Comparison of ENCODE assay signal across 11 cellular contexts in genomic region chr5:102596113-102596512, GRCh38.
A peak's percentile ranks its signal among the peaks of the same experiment; 100 is the strongest.
DNase-seq lines count a peak whose midpoint lies in the region; ATAC-seq and TF ChIP-seq lines count a peak whose summit lies in the region.
"Had no signal": no experiment of that assay in that cellular context is flagged by ENCODE, and none has a peak within 500 bp of the region (broad histone marks: within the 10 kb centered on the region; RNA-seq: fewer than 3 reads in every experiment).

No MANE protein-coding gene starts in this region.

- TF ChIP-seq CTCF in prostate gland (IDR thresholded peaks at IDR 0.05) (no peak), GM23338 (conservative IDR thresholded peaks at IDR 0.05; ENCODE audit: low read depth in 2 of 2) (no peak)

- H3F3A ChIP-seq in GM23338 (replicated peaks; ENCODE audit: low read depth) = no peaks in the 10 kb centered on the region

- no peak overlapping the region for H3K27ac ChIP-seq in prostate gland
- H3K27ac ChIP-seq in GM23338 (ENCODE audit: low read depth) = no peak overlapping the region
- H3K27ac ChIP-seq: GM23248 had no signal

- WGBS in prostate gland = 20% methylated on average over 3 of the region's 3 CpGs

- ATAC-seq in GM18909 (IDR thresholded peaks at IDR 0.05; ENCODE audit: poor library complexity, unreplicated experiment) (peak; percentile 47), GM21786 (IDR thresholded peaks at IDR 0.05; ENCODE audit: unreplicated experiment) (peak; percentile 74), HG03280 (IDR thresholded peaks at IDR 0.05; ENCODE audit: unreplicated experiment) (peak; percentile 61), GM23338 (no peak)
- ATAC-seq: sciatic nerve had no signal

- no peaks in the 10 kb centered on the region for H3K27me3 Mint-ChIP-seq in GM23338 (ENCODE audit: insufficient read depth, low read depth, poor library complexity)

- H2AFZ ChIP-seq in GM23338 = no peak overlapping the region
- H2AFZ ChIP-seq: GM23248 had no signal

- H3K36me3 Mint-ChIP-seq in GM23338 (ENCODE audit: low read depth) = peaks cover 4% of the 10 kb centered on the region; the same call in 1 of the 3 replicates

- H3K27me3 ChIP-seq in prostate gland (replicated peaks; ENCODE audit: insufficient read depth) (no peaks in the 10 kb centered on the region), GM23338 (ENCODE audit: insufficient read depth) (no peaks in the 10 kb centered on the region)

- no peaks in the 10 kb centered on the region for H3K9me2 ChIP-seq in GM23338 (ENCODE audit: insufficient read depth)

- H3K27ac Mint-ChIP-seq in GM23338 = no peak overlapping the region

- H3K79me2 ChIP-seq in GM23338 (replicated peaks; ENCODE audit: insufficient read depth) = no peaks in the 10 kb centered on the region

- no peaks in the 10 kb centered on the region for H3K4me1 ChIP-seq in prostate gland (replicated peaks)
- no peaks in the 10 kb centered on the region for H3K4me1 ChIP-seq in GM23338 (ENCODE audit: insufficient read depth)

- peak; percentile 30 for DNase-seq in renal cortical epithelial cell (ENCODE audit: low read depth)
- no peak for DNase-seq in prostate gland (ENCODE audit: low spot score)
- no peak for DNase-seq in DMS114 treated with DMSO at 0.1 percent for 48 hours (lab: John Stamatoyannopoulos, UW; ENCODE audit: unreplicated experiment)
- no peak for DNase-seq in GM23338 (ENCODE audit: low spot score)
- DNase-seq: aorta, GM23248, hippocampal formation had no signal

- H3K4me3 ChIP-seq in prostate gland = no peak overlapping the region
- H3K4me3 ChIP-seq in GM23338 = no peak overlapping the region
- H3K4me3 ChIP-seq: GM23248 had no signal

- H3K4me2 ChIP-seq in GM23338 = no peak overlapping the region

- H3K9me3 ChIP-seq in prostate gland = no peaks in the 10 kb centered on the region

- H3K9me3 Mint-ChIP-seq in GM23338 = peaks cover 10% of the 10 kb centered on the region; the same call in 2 of the 3 replicates

- H4K20me1 ChIP-seq in GM23338 (replicated peaks; ENCODE audit: insufficient read depth) = no peaks in the 10 kb centered on the region

- intact Hi-C loops in prostate gland (cut with DNase I) = no loop called here

- H3K36me3 ChIP-seq in prostate gland (no peaks in the 10 kb centered on the region), GM23338 (ENCODE audit: insufficient read depth) (0 out of 2 replicates have a peak, but pooled peaks cover 5% of the 10 kb centered on the region)

- no peak for TF ChIP-seq POLR2A in prostate gland (IDR thresholded peaks at IDR 0.05)

- H3K4me1 Mint-ChIP-seq in GM23338 = no peaks in the 10 kb centered on the region

- H3K4me3 Mint-ChIP-seq in GM23338 = no peak overlapping the region

TF ChIP-seq in GM23338, 12 proteins besides CTCF, POLR2A, EP300 and RAD21 (continues in another document):
- TF ChIP-seq ETS1 (IDR thresholded peaks at IDR 0.05) (no peak), NANOG (IDR thresholded peaks at IDR 0.05; ENCODE audit: borderline replicate concordance) (no peak), ZNF331 (CRISPR knock-in tag; IDR thresholded peaks at IDR 0.05; ENCODE audit: low read depth) (no peak), CREB1 (CRISPR knock-in tag; IDR thresholded peaks at IDR 0.05; ENCODE audit: low read depth) (no peak), REST (IDR thresholded peaks at IDR 0.05; ENCODE audit: unreplicated experiment) (no peak), EZH2phosphoT487 (IDR thresholded peaks at IDR 0.05; ENCODE audit: unreplicated experiment) (no peak), ZNF462 (CRISPR knock-in tag; IDR thresholded peaks at IDR 0.05) (no peak), EZH2 (IDR thresholded peaks at IDR 0.05; ENCODE audit: low read depth, unreplicated experiment) (no peak), STAT1 (IDR thresholded peaks at IDR 0.05; ENCODE audit: unreplicated experiment) (no peak)
